19 cellular contexts compared by ENCODE assay signal in the genomic region with DNA sequence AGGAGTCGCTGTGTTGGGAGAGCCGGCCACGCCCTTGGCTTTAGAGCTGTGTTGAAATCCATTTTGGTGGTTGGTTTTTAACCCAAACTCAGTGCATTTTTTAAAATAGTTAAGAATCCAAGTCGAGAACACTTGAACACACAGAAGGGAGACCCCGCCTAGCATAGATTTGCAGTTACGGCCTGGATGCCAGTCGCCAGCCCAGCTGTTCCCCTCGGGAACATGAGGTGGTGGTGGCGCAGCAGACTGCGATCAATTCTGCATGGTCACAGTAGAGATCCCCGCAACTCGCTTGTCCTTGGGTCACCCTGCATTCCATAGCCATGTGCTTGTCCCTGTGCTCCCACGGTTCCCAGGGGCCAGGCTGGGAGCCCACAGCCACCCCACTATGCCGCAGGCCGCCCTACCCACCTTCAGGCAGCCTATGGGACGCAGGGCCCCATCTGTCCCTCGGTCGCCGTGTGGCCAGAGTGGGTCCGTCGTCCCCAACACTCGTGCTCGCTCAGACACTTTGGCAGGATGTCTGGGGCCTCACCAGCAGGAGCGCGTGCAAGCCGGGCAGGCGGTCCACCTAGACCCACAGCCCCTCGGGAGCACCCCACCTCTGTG. TPM values are rescaled to one million over a fixed set of nuclear protein-coding genes. Genes with fewer than 3 reads are reported as not detected.
DNase-seq lines count a peak whose midpoint lies in the region; ATAC-seq and TF ChIP-seq lines count a peak whose summit lies in the region.
"Had no signal": no experiment of that assay in that cellular context is flagged by ENCODE, and none has a peak within 500 bp of the region (broad histone marks: within the 10 kb centered on the region; RNA-seq: fewer than 3 reads in every experiment).

No MANE protein-coding gene starts in this region.

- no peak for TF ChIP-seq CTCF in sigmoid colon (IDR thresholded peaks at IDR 0.05)

- no peak for TF ChIP-seq EP300 in sigmoid colon (IDR thresholded peaks at IDR 0.05)

- 91 to 92% methylated on average over 28 of the region's 28 CpGs for WGBS in sigmoid colon, 2 donors

- no peak for ATAC-seq in effector memory CD8-positive, alpha-beta T cell (replicated peaks)
- ATAC-seq in HG03520 (IDR thresholded peaks at IDR 0.05; ENCODE audit: unreplicated experiment) (no peak), GM21526 (IDR thresholded peaks at IDR 0.05; ENCODE audit: low FRiP score, unreplicated experiment) (no peak)
- ATAC-seq: foreskin keratinocyte, right cardiac atrium had no signal

- H3K27ac ChIP-seq in sigmoid colon: no peak overlapping the region
- H3K27ac ChIP-seq: foreskin keratinocyte, KMS-11, thyroid gland had no signal

- intact Hi-C loops in sigmoid colon (cut with DNase I): no loop called here

- peaks cover 34 to 42% of the 10 kb centered on the region in 2 donors for H3K4me1 Mint-ChIP-seq in effector memory CD8-positive, alpha-beta T cell (ENCODE audit: low read depth in 2 of 2)

- peak; percentile 1 for DNase-seq in activated naive CD4-positive, alpha-beta T cell treated with Interleukin-2 at 50 U/mL for 16 hours
- DNase-seq in activated naive CD4-positive, alpha-beta T cell (lab: John Stamatoyannopoulos, UW): no peak
- DNase-seq in HuH-7.5 (ENCODE audit: low spot score) (peak; percentile 6), sigmoid colon (peak; percentile 59), cortex of kidney (lab: John Stamatoyannopoulos, UW) (no peak)
- DNase-seq in effector memory CD8-positive, alpha-beta T cell: no peak
- DNase-seq: caudate nucleus; COR-L47; foreskin keratinocyte; HCEC 1CT; NCI-H1436; NCI-H446; right cardiac atrium; stimulated activated CD4-positive, alpha-beta T cell treated with anti-CD3 and anti-CD28 coated beads, Interleukin-2, amount 100 ng/mL, for 48 hours; thyroid gland had no signal

- no peaks in the 10 kb centered on the region for H3K9me3 Mint-ChIP-seq in effector memory CD8-positive, alpha-beta T cell

- no peak overlapping the region for H3K4me3 ChIP-seq in sigmoid colon
- H3K4me3 ChIP-seq: thyroid gland had no signal

- no peak for TF ChIP-seq POLR2A in sigmoid colon (IDR thresholded peaks at IDR 0.05)

- peaks cover 0 to 46% (median 20%) of the 10 kb centered on the region in 4 donors for H3K4me1 ChIP-seq in sigmoid colon
- H3K4me1 ChIP-seq: foreskin keratinocyte had no signal

- peaks cover 12 to 44% (median 32%) of the 10 kb centered on the region in 4 donors for H3K36me3 ChIP-seq in sigmoid colon

- H3K27me3 ChIP-seq in sigmoid colon: no peaks in the 10 kb centered on the region
- H3K27me3 ChIP-seq: foreskin keratinocyte, thyroid gland had no signal

- H3K27ac Mint-ChIP-seq in effector memory CD8-positive, alpha-beta T cell: peak overlapping the region; percentile 80 to 85
- H3K27ac Mint-ChIP-seq: activated naive CD8-positive, alpha-beta T cell had no signal

- no peak overlapping the region for H3K4me3 Mint-ChIP-seq in effector memory CD8-positive, alpha-beta T cell
- H3K4me3 Mint-ChIP-seq: activated naive CD8-positive, alpha-beta T cell had no signal

- H3K9me3 ChIP-seq in sigmoid colon: peaks cover 0 to 6% (median 3%) of the 10 kb centered on the region in 4 donors
- H3K9me3 ChIP-seq: thyroid gland had no signal

- H3K36me3 Mint-ChIP-seq in effector memory CD8-positive, alpha-beta T cell (ENCODE audit: insufficient read depth): peaks cover 94% of the 10 kb centered on the region

- no peaks in the 10 kb centered on the region for H3K27me3 Mint-ChIP-seq in effector memory CD8-positive, alpha-beta T cell
- H3K27me3 Mint-ChIP-seq: activated naive CD8-positive, alpha-beta T cell had no signal

RNA-seq across cellular contexts. Expression of gene C1orf35, which starts 4.7 kb away (rescaled TPM):
- total RNA-seq in sigmoid colon: 10 to 100 TPM in 3 of 4 donors, 1 to 10 TPM in 1; 7.8 to 18.1 (median 13.0) TPM
- 10 to 100 TPM in 1 of 3 donors, 1 to 10 TPM in 2; 8.8 to 17.9 (median 9.0) TPM for polyA plus RNA-seq in sigmoid colon

RNA-seq across cellular contexts. Expression of gene MRPL55, which starts 10.7 kb away (rescaled TPM):
- total RNA-seq in sigmoid colon: 10 to 100 TPM; 62.0 to 90.6 (median 79.3) TPM
- polyA plus RNA-seq in sigmoid colon: 10 to 100 TPM; 53.5 to 77.4 (median 58.0) TPM

RNA-seq across cellular contexts. Expression of gene ARF1, which starts 15.9 kb away (rescaled TPM):
- total RNA-seq in sigmoid colon: 100 to 1,000 TPM; 212 to 250 (median 225) TPM
- 100 to 1,000 TPM; 345 to 482 (median 479) TPM for polyA plus RNA-seq in sigmoid colon

RNA-seq across cellular contexts. Expression of gene GUK1, which starts 41.7 kb away (rescaled TPM):
- total RNA-seq in sigmoid colon: 100 to 1,000 TPM; 225 to 366 (median 303) TPM
- polyA plus RNA-seq in sigmoid colon: 100 to 1,000 TPM; 391 to 668 (median 656) TPM

RNA-seq across cellular contexts. Expression of gene GJC2, which starts 51.3 kb away (rescaled TPM):
- 1 to 10 TPM; 4.2 to 6.4 (median 4.9) TPM for total RNA-seq in sigmoid colon
- under 1 TPM in 2 of 3 donors, not detected in 1; 0.60 to 0.99 TPM for polyA plus RNA-seq in sigmoid colon

Comparison
In these comparisons a context has a peak if more than half of its experiments do, and no peak if none do; other contexts are left out.
1. DNase-seq: peak in activated naive CD4-positive, alpha-beta T cell treated with Interleukin-2 at 50 U/mL for 16 hours (single experiment), HuH-7.5 (single experiment) and sigmoid colon (single experiment); none in activated naive CD4-positive, alpha-beta T cell (0 of 4), effector memory CD8-positive, alpha-beta T cell (0 of 3) and cortex of kidney (single experiment).